Comparison of ENCODE assay signal across 13 cellular contexts in genomic region chr14:68401320-68401719, GRCh38.
A peak's percentile ranks its signal among the peaks of the same experiment; 100 is the strongest.
DNase-seq lines count a peak whose midpoint lies in the region; ATAC-seq and TF ChIP-seq lines count a peak whose summit lies in the region.
"Had no signal": no experiment of that assay in that cellular context is flagged by ENCODE, and none has a peak within 500 bp of the region (broad histone marks: within the 10 kb centered on the region; RNA-seq: fewer than 3 reads in every experiment).

No MANE protein-coding gene starts in this region.

- H3K4me1 Mint-ChIP-seq in Calu3 (ENCODE audit: low read depth, unreplicated experiment): no peaks in the 10 kb centered on the region

- no peaks in the 10 kb centered on the region for H3K27me3 ChIP-seq in RWPE2 (ENCODE audit: insufficient read depth, poor library complexity, severe bottlenecking)
- H3K27me3 ChIP-seq: tibial nerve had no signal

- peaks cover 59% of the 10 kb centered on the region for H3K4me1 ChIP-seq in RWPE2 (ENCODE audit: insufficient read depth, poor library complexity, severe bottlenecking)

- no peaks in the 10 kb centered on the region for H3K9me3 Mint-ChIP-seq in Calu3 (ENCODE audit: low read depth, unreplicated experiment)
- H3K9me3 Mint-ChIP-seq: activated naive CD4-positive, alpha-beta T cell treated with anti-CD3 and anti-CD28 coated beads, Interleukin-2, amount 50 U/mL, for 24 hours had no signal

- H3K36me3 ChIP-seq in RWPE2 (ENCODE audit: low read depth): no peaks in the 10 kb centered on the region
- H3K36me3 ChIP-seq: tibial nerve had no signal

- H3K9me3 ChIP-seq in RWPE2 (ENCODE audit: severe bottlenecking): no peaks in the 10 kb centered on the region
- H3K9me3 ChIP-seq: tibial nerve had no signal

- DNase-seq in AG10803 (ENCODE audit: low read depth): peak; percentile 98
- no peak for DNase-seq in RWPE2 (ENCODE audit: low spot score)
- DNase-seq in islet precursor cell: peak; percentile 80
- no peak for DNase-seq in hepatic stellate cell (ENCODE audit: low spot score)
- no peak for DNase-seq in Calu3
- DNase-seq in germinal center (ENCODE audit: low spot score): no peak
- no peak for DNase-seq in NCI-H2196 treated with DMSO at 0.1 percent for 48 hours (lab: John Stamatoyannopoulos, UW; ENCODE audit: unreplicated experiment)
- DNase-seq: NCI-H1092; PC-3; stimulated activated CD4-positive, alpha-beta T cell treated with anti-CD3 and anti-CD28 coated beads, Interleukin-4, amount 100 ng/mL, for 4 hours had no signal

- BruUV-seq in Calu3 (replicated peaks; lab: Mats Ljungman, UMichigan): no TSS peak

- H3K4me3 ChIP-seq in AG10803 (ENCODE audit: low read length) (no peak overlapping the region), RWPE2 (ENCODE audit: severe bottlenecking) (no peak overlapping the region)
- H3K4me3 ChIP-seq: tibial nerve had no signal

- H3K27ac ChIP-seq in RWPE2 (ENCODE audit: poor library complexity, severe bottlenecking): peak overlapping the region; percentile 87
- H3K27ac ChIP-seq: tibial nerve had no signal

- CTCF ChIA-PET in Calu3 (lab: Charles Lee): no interaction called here

- no peaks in the 10 kb centered on the region for H3K27me3 Mint-ChIP-seq in Calu3 (ENCODE audit: unreplicated experiment)
- H3K27me3 Mint-ChIP-seq: activated naive CD4-positive, alpha-beta T cell treated with anti-CD3 and anti-CD28 coated beads, Interleukin-2, amount 50 U/mL, for 24 hours had no signal

- H3K27ac Mint-ChIP-seq in Calu3 (ENCODE audit: unreplicated experiment): no peak overlapping the region
- H3K27ac Mint-ChIP-seq: activated naive CD4-positive, alpha-beta T cell treated with anti-CD3 and anti-CD28 coated beads, Interleukin-2, amount 50 U/mL, for 24 hours had no signal

- no peak overlapping the region for H3K4me3 Mint-ChIP-seq in Calu3 (ENCODE audit: low read depth, unreplicated experiment)
- H3K4me3 Mint-ChIP-seq: activated naive CD4-positive, alpha-beta T cell treated with anti-CD3 and anti-CD28 coated beads, Interleukin-2, amount 50 U/mL, for 24 hours had no signal

- no peak for TF ChIP-seq CTCF in AG10803 (conservative IDR thresholded peaks at IDR 0.05; ENCODE audit: low read length)
- no peak for TF ChIP-seq CTCF in RWPE2 (IDR thresholded peaks at IDR 0.05; ENCODE audit: poor library complexity, severe bottlenecking)
- TF ChIP-seq CTCF in Calu3 (IDR thresholded peaks at IDR 0.05; ENCODE audit: unreplicated experiment): no peak

- intact Hi-C loops in Calu3 (cut with micrococcal nuclease; ENCODE audit: unreplicated experiment): no loop called here

- no peaks in the 10 kb centered on the region for H3K36me3 Mint-ChIP-seq in Calu3 (ENCODE audit: insufficient read depth, unreplicated experiment)

- peak; percentile 4 for ATAC-seq in GM21528 (IDR thresholded peaks at IDR 0.05; ENCODE audit: low FRiP score, unreplicated experiment)
- peak; percentile 83 for ATAC-seq in RWPE2 (ENCODE audit: low read depth)
- ATAC-seq: PC-3 had no signal

Comparison
In these comparisons a context has a peak if more than half of its experiments do, and no peak if none do; other contexts are left out.
1. DNase-seq: peak in AG10803 (single experiment) and islet precursor cell (single experiment); none in RWPE2 (single experiment), hepatic stellate cell (single experiment), Calu3 (single experiment), germinal center (single experiment) and NCI-H2196 treated with DMSO at 0.1 percent for 48 hours (single experiment).